In the genomic region with DNA sequence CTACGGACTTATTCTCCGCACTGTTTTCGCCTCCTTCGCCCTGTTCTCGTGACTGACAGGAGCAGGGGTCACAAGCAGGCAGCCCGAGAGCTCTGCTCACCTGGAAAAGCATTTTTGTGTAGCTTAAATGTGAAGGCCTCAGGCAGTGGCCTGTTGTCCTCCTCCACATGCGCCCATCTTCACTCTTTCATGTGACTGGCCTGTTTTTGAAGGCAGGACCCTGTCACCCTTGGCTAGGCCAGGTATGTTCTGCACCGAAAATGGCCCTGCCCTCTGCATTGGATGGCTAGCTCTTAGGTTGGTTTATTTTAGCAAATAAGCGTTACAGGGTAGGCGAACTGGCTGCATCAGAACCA, we compare ENCODE assay signal across 8 cellular contexts. TPM values are rescaled to one million over a fixed set of nuclear protein-coding genes. Genes with fewer than 3 reads are reported as not detected.
DNase-seq lines count a peak whose midpoint lies in the region; ATAC-seq lines count a peak whose summit lies in the region.

No MANE protein-coding gene starts in this region.

- H3K4me1 ChIP-seq in mesodermal cell (ENCODE audit: control insufficient read depth, insufficient read depth, low read length, poor library complexity, severe bottlenecking) = peaks cover 7% of the 10 kb centered on the region

- no peak for ATAC-seq in HG03571 (IDR thresholded peaks at IDR 0.05; ENCODE audit: unreplicated experiment)

- no peaks in the 10 kb centered on the region for H3K36me3 ChIP-seq in mesodermal cell (ENCODE audit: control insufficient read depth, insufficient read depth, low read length)

- DNase-seq in stimulated activated CD4-positive, alpha-beta T cell treated with anti-CD3 and anti-CD28 coated beads, Interleukin-15, amount 100 ng/mL, for 24 hours = peak; percentile 3
- no peak for DNase-seq in stimulated activated CD4-positive, alpha-beta T cell treated with anti-CD3 and anti-CD28 coated beads, Interleukin-1b, Interleukin-23, amount 100 ng/mL, for 48 hours
- DNase-seq in cerebellum (ENCODE audit: low spot score) = peak; percentile 7
- DNase-seq in HuH-7.5 (ENCODE audit: low spot score) = no peak
- no peak for DNase-seq in NOMO-1 treated with DMSO at 0.1 percent for 48 hours (lab: John Stamatoyannopoulos, UW; ENCODE audit: unreplicated experiment)
- no peak for DNase-seq in mucosa of gallbladder (ENCODE audit: low spot score)

- 67 to 74% methylated on average over 9 to 10 of the region's 10 CpGs for WGBS in mesodermal cell (ENCODE audit: insufficient coverage in 2 of 2), 2 experiments

- peak overlapping the region; percentile 94 for H3K27ac ChIP-seq in mesodermal cell (ENCODE audit: low read depth, low read length, severe bottlenecking)

- H3K4me3 ChIP-seq in mesodermal cell (ENCODE audit: extremely low read depth, insufficient read depth, low read length, poor library complexity, severe bottlenecking) = peak overlapping the region; percentile 79

- H3K9me3 ChIP-seq in mesodermal cell (ENCODE audit: control insufficient read depth, low read length) = peaks cover 4% of the 10 kb centered on the region

RNA-seq across cellular contexts. Expression of gene CPLANE1, which starts 0.6 kb away (rescaled TPM):
- total RNA-seq in cerebellum (76.8 TPM), mucosa of gallbladder (20.2 TPM)
- polyA plus RNA-seq in mesodermal cell (2013, experiment 1 of 2) = 21.2 TPM
- 20.9 TPM for polyA plus RNA-seq in mesodermal cell (2013, experiment 2 of 2)

Comparison
In these comparisons a context has a peak if more than half of its experiments do, and no peak if none do; other contexts are left out.
1. DNase-seq: peak in stimulated activated CD4-positive, alpha-beta T cell treated with anti-CD3 and anti-CD28 coated beads, Interleukin-15, amount 100 ng/mL, for 24 hours (single experiment) and cerebellum (single experiment); none in stimulated activated CD4-positive, alpha-beta T cell treated with anti-CD3 and anti-CD28 coated beads, Interleukin-1b, Interleukin-23, amount 100 ng/mL, for 48 hours (single experiment), HuH-7.5 (single experiment), NOMO-1 treated with DMSO at 0.1 percent for 48 hours (single experiment) and mucosa of gallbladder (single experiment).